In the genomic region with DNA sequence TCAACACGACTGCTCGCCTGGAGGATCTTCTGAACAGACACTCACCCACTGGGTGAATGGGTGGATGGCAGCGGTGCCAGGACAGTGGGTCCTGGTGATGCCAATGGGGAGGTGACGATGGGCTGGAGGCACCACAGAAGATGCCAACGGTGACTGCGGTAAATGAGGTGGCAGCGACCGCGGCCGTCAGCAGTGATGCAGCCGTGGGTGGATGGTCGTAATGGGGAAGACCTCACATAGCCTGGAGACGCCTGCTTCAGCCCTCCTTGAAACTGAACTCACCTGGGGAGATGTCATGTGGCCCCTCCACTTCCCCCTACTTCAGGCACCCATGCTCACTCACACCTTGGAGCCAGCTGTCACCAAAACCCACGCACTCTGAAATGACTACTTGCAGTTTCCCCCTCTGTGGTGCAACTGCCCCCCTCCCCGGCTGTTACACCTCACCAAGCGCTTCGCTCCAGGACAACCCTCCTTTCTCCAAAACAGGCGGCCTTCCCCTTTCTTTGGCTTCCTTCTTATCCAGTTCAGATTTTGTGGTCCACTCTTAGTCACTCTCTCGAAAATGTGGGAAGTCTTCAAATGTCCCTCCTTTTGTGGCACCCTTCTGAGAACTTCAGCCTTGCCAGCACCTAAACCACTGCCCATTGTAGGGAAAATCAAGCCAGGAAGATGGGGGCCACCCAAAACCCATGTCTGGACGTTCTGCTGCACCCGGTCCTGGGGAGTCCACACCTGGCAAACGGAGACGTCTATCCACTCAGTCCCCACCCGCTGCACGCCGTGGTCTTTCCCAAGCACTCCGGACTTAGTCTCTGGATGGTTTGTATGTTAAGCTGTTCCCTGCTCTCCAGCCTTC, we compare ENCODE assay signal across 10 cellular contexts. TPM values are rescaled to one million over a fixed set of nuclear protein-coding genes. Genes with fewer than 3 reads are reported as not detected.
A peak's percentile ranks its signal among the peaks of the same experiment; 100 is the strongest.
DNase-seq lines count a peak whose midpoint lies in the region; ATAC-seq, FAIRE-seq and TF ChIP-seq lines count a peak whose summit lies in the region.
"Had no signal": no experiment of that assay in that cellular context is flagged by ENCODE, and none has a peak within 500 bp of the region (broad histone marks: within the 10 kb centered on the region; RNA-seq: fewer than 3 reads in every experiment).

No MANE protein-coding gene starts in this region.

- no peaks in the 10 kb centered on the region for H3K36me3 Mint-ChIP-seq in natural killer cell treated with Interleukin-12 subunit alpha and Interleukin-12 subunit beta and Interleukin-15 and Interleukin-18, amount 100 ng/mL, for 72 hours

- H3K4me3 ChIP-seq in HAP-1 (no peak overlapping the region), esophagus squamous epithelium (no peak overlapping the region), colonic mucosa (no peak overlapping the region)

- H3K27me3 Mint-ChIP-seq in natural killer cell treated with Interleukin-12 subunit alpha and Interleukin-12 subunit beta and Interleukin-15 and Interleukin-18, amount 100 ng/mL, for 72 hours: peaks cover 10 to 14% of the 10 kb centered on the region in 2 donors

- no peak for DNase-seq in natural killer cell treated with Interleukin-12 subunit alpha and Interleukin-12 subunit beta and Interleukin-15 and Interleukin-18, amount 100 ng/mL, for 72 hours (ENCODE audit: low spot score)
- DNase-seq in HAP-1 (ENCODE audit: low spot score in 2 of 2) (no peak), H54 (ENCODE audit: insufficient read length, low spot score) (no peak), esophagus squamous epithelium (lab: John Stamatoyannopoulos, UW) (no peak), colonic mucosa (no peak)

- no peak for TF ChIP-seq CTCF in esophagus squamous epithelium (IDR thresholded peaks at IDR 0.05)
- TF ChIP-seq CTCF in colonic mucosa (IDR thresholded peaks at IDR 0.05): no peak

- intact Hi-C loops in esophagus squamous epithelium (cut with DNase I): no loop called here
- intact Hi-C loops in colonic mucosa (cut with DNase I): no loop called here

- no peak for FAIRE-seq in H54 (lab: Jason Lieb, UNC)

- peak; percentile 64 for ATAC-seq in GM18519 (IDR thresholded peaks at IDR 0.05; ENCODE audit: low FRiP score, unreplicated experiment)
- ATAC-seq in GM21528 (IDR thresholded peaks at IDR 0.05; ENCODE audit: low FRiP score, unreplicated experiment): peak; percentile 82
- peak; percentile 58 for ATAC-seq in HG03571 (IDR thresholded peaks at IDR 0.05; ENCODE audit: unreplicated experiment)
- peak; percentile 43 to 47 for ATAC-seq in natural killer cell treated with Interleukin-12 subunit alpha and Interleukin-12 subunit beta and Interleukin-15 and Interleukin-18, amount 100 ng/mL, for 72 hours

- H3K36me3 ChIP-seq in HAP-1 (replicated peaks) (no peaks in the 10 kb centered on the region), esophagus squamous epithelium (no peaks in the 10 kb centered on the region), colonic mucosa (no peaks in the 10 kb centered on the region)

- no peaks in the 10 kb centered on the region for H3K9me3 ChIP-seq in HAP-1
- no peaks in the 10 kb centered on the region for H3K9me3 ChIP-seq in esophagus squamous epithelium
- no peaks in the 10 kb centered on the region for H3K9me3 ChIP-seq in colonic mucosa

- H3K4me3 Mint-ChIP-seq in natural killer cell treated with Interleukin-12 subunit alpha and Interleukin-12 subunit beta and Interleukin-15 and Interleukin-18, amount 100 ng/mL, for 72 hours: no peak overlapping the region

- H3K4me1 ChIP-seq in HAP-1: peaks cover 7% of the 10 kb centered on the region
- peaks cover 32 to 56% (median 34%) of the 10 kb centered on the region in 3 donors for H3K4me1 ChIP-seq in esophagus squamous epithelium
- peaks cover 8% of the 10 kb centered on the region for H3K4me1 ChIP-seq in colonic mucosa

- no peak overlapping the region for H3K27ac ChIP-seq in esophagus squamous epithelium
- no peak overlapping the region for H3K27ac ChIP-seq in colonic mucosa

- H3K27me3 ChIP-seq in HAP-1 (ENCODE audit: low read depth): no peaks in the 10 kb centered on the region
- H3K27me3 ChIP-seq in esophagus squamous epithelium: peaks cover 0 to 75% (median 9%) of the 10 kb centered on the region in 4 donors
- peaks cover 26% of the 10 kb centered on the region for H3K27me3 ChIP-seq in colonic mucosa

- no peak overlapping the region for H3K9ac ChIP-seq in colonic mucosa (ENCODE audit: low read depth in 2 of 2, low read length in 2 of 2)

- WGBS in esophagus squamous epithelium, 2 donors: 57 to 64% methylated on average over 21 to 24 of the region's 27 CpGs

- no peak overlapping the region for H3K27ac Mint-ChIP-seq in natural killer cell treated with Interleukin-12 subunit alpha and Interleukin-12 subunit beta and Interleukin-15 and Interleukin-18, amount 100 ng/mL, for 72 hours

- in situ Hi-C loops in HAP-1 (cut with MboI; ENCODE audit: low sequenced_read_pairs): no loop called here

- peaks cover 10 to 11% of the 10 kb centered on the region in 2 donors for H3K4me1 Mint-ChIP-seq in natural killer cell treated with Interleukin-12 subunit alpha and Interleukin-12 subunit beta and Interleukin-15 and Interleukin-18, amount 100 ng/mL, for 72 hours (ENCODE audit: low read depth in 2 of 2)

- H3K9me3 Mint-ChIP-seq in natural killer cell treated with Interleukin-12 subunit alpha and Interleukin-12 subunit beta and Interleukin-15 and Interleukin-18, amount 100 ng/mL, for 72 hours: no peaks in the 10 kb centered on the region

- TF ChIP-seq POLR2A in H54 (IDR thresholded peaks at IDR 0.05; ENCODE audit: low read depth, low read length): no peak
- TF ChIP-seq POLR2A in esophagus squamous epithelium (IDR thresholded peaks at IDR 0.05): no peak

RNA-seq across cellular contexts. Expression of a gene that starts 10.4 kb away (rescaled TPM):
- total RNA-seq in natural killer cell treated with Interleukin-12 subunit alpha and Interleukin-12 subunit beta and Interleukin-15 and Interleukin-18, amount 100 ng/mL, for 72 hours: not detected
- total RNA-seq in esophagus squamous epithelium (not detected), colonic mucosa (not detected)
- total RNA-seq: SK-MEL-5, subcutaneous adipose tissue had no signal

RNA-seq across cellular contexts. Expression of a gene that starts 14.2 kb away (rescaled TPM):
- 10 to 100 TPM; 48.8 to 60.0 TPM for total RNA-seq in natural killer cell treated with Interleukin-12 subunit alpha and Interleukin-12 subunit beta and Interleukin-15 and Interleukin-18, amount 100 ng/mL, for 72 hours
- total RNA-seq in esophagus squamous epithelium (100 to 1,000 TPM in 3 of 4 donors, 10 to 100 TPM in 1; 97.1 to 124 (median 116) TPM), colonic mucosa (10 to 100 TPM; 54.0 to 66.1 TPM)

RNA-seq across cellular contexts. Expression of a gene that starts 19.9 kb away (rescaled TPM):
- 1 to 10 TPM in 1 of 2 donors, under 1 TPM in 1; 0.25 to 1.2 TPM for total RNA-seq in natural killer cell treated with Interleukin-12 subunit alpha and Interleukin-12 subunit beta and Interleukin-15 and Interleukin-18, amount 100 ng/mL, for 72 hours
- total RNA-seq in esophagus squamous epithelium (1 to 10 TPM in 3 of 4 donors, under 1 TPM in 1; 0.79 to 4.2 (median 2.0) TPM), colonic mucosa (1 to 10 TPM; 2.1 to 3.2 TPM)

RNA-seq across cellular contexts. Expression of a gene that starts 44.0 kb away (rescaled TPM):
- total RNA-seq in natural killer cell treated with Interleukin-12 subunit alpha and Interleukin-12 subunit beta and Interleukin-15 and Interleukin-18, amount 100 ng/mL, for 72 hours: 10 to 100 TPM; 67.6 to 89.1 TPM
- total RNA-seq in esophagus squamous epithelium: 10 to 100 TPM; 58.7 to 89.5 (median 75.4) TPM
- total RNA-seq in colonic mucosa: 10 to 100 TPM; 58.9 to 63.9 TPM
